Comparison of ENCODE assay signal across 11 cellular contexts in the genomic region with DNA sequence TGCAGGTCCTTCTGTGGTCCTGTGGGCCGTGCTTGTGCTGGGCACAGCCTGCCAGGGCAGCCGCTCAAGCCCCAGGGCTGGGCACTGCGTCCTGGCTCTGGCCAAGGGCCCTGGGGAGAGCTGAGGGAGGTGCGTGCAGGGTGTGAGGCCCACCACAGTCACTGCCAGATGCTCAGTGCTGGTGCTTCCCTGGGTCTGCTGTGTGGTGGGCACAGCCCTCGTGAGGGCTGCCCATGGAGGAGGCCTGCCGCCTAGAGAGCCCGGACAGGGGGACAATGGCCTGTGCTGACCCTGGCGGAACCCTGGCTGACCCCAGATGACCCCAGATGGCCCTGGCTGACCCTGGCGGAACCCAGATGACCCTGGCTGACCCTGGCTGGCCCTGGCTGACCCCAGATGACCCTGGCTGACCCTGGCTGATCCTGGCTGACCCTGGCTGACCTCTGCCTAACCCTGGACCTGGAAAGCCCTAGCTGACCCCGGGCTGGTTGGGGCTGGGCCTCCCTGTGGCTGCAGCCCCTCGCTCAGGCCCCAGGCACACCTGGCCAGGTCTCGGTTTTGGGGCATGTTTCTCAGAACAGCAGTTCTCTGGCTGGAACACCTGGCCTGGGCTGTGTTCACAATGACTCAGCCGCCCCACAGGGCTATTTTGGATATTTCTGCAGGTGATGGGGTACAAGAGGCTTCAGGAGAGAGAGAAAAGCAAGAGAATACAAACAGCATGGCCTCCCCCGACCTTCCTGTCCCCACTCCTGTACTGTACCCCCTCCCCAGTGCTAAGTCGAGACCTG. TPM values are rescaled to one million over a fixed set of nuclear protein-coding genes. Genes with fewer than 3 reads are reported as not detected.
DNase-seq lines count a peak whose midpoint lies in the region; ATAC-seq and TF ChIP-seq lines count a peak whose summit lies in the region.
"Had no signal": no experiment of that assay in that cellular context is flagged by ENCODE, and none has a peak within 500 bp of the region (broad histone marks: within the 10 kb centered on the region; RNA-seq: fewer than 3 reads in every experiment).

No MANE protein-coding gene starts in this region.

- ATAC-seq in GM18511 (IDR thresholded peaks at IDR 0.05; ENCODE audit: unreplicated experiment) (peak; percentile 48), GM21737 (IDR thresholded peaks at IDR 0.05; ENCODE audit: unreplicated experiment) (peak; percentile 33)

- H3K36me3 ChIP-seq in mucosa of rectum (ENCODE audit: control insufficient read depth in 2 of 2, insufficient read depth in 2 of 2, low read length in 2 of 2), result no peaks in the 10 kb centered on the region
- no peaks in the 10 kb centered on the region for H3K36me3 ChIP-seq in esophagus squamous epithelium
- H3K36me3 ChIP-seq in mesendoderm (ENCODE audit: control insufficient read depth, insufficient read depth, low read length), result no peaks in the 10 kb centered on the region

- H3K79me1 ChIP-seq in mesendoderm (ENCODE audit: low read length), result no peaks in the 10 kb centered on the region

- H3K27me3 ChIP-seq in mucosa of rectum (ENCODE audit: control insufficient read depth in 2 of 2, insufficient read depth in 2 of 2, low read length in 2 of 2), result no peaks in the 10 kb centered on the region
- peaks cover 0 to 4% (median 0%) of the 10 kb centered on the region in 4 donors for H3K27me3 ChIP-seq in esophagus squamous epithelium
- no peaks in the 10 kb centered on the region for H3K27me3 ChIP-seq in mesendoderm (ENCODE audit: insufficient read depth, low read length, poor library complexity)

- no peak overlapping the region for H4K8ac ChIP-seq in mesendoderm (ENCODE audit: low read depth, low read length)

- H3K9me3 ChIP-seq in mucosa of rectum (ENCODE audit: control insufficient read depth in 2 of 2, low read length in 2 of 2) (no peaks in the 10 kb centered on the region), esophagus squamous epithelium (no peaks in the 10 kb centered on the region)
- H3K9me3 ChIP-seq: Caco-2 had no signal

- no peak overlapping the region for H3K18ac ChIP-seq in mesendoderm (ENCODE audit: low read length)

- no peak overlapping the region for H3K4me2 ChIP-seq in mesendoderm (ENCODE audit: low read length)

- H3K4me1 ChIP-seq in mucosa of rectum (ENCODE audit: control insufficient read depth in 2 of 2, insufficient read depth in 2 of 2, low read length in 2 of 2), result peaks cover 0 to 4% of the 10 kb centered on the region in 2 donors
- H3K4me1 ChIP-seq in esophagus squamous epithelium, result no peaks in the 10 kb centered on the region
- no peaks in the 10 kb centered on the region for H3K4me1 ChIP-seq in mesendoderm (ENCODE audit: control insufficient read depth, low read depth, low read length)
- H3K4me1 ChIP-seq: Caco-2 had no signal

- peaks cover 5% of the 10 kb centered on the region for H3K36me3 Mint-ChIP-seq in IgD-negative memory B cell
- H3K36me3 Mint-ChIP-seq: activated naive CD4-positive, alpha-beta T cell treated with anti-CD3 and anti-CD28 coated beads, Interleukin-2, amount 10 ng/mL, durations not matched to agents 7 days and 5 days had no signal

- no peaks in the 10 kb centered on the region for H3K27me3 Mint-ChIP-seq in IgD-negative memory B cell

- no peak overlapping the region for H3K23ac ChIP-seq in mesendoderm (ENCODE audit: low read length)

- DNase-seq in activated CD4-positive, alpha-beta T cell treated with anti-CD3 and anti-CD28 coated beads, Interleukin-2, amount 50 U/mL, for 1 hour, result no peak
- no peak for DNase-seq in esophagus squamous epithelium (lab: John Stamatoyannopoulos, UW)
- DNase-seq in mesendoderm, result no peak
- DNase-seq in NCI-H1105 (lab: John Stamatoyannopoulos, UW), result no peak
- DNase-seq: activated naive CD4-positive, alpha-beta T cell treated with anti-CD3 and anti-CD28 coated beads, Interleukin-2, amount 10 ng/mL, durations not matched to agents 7 days and 5 days; effector CD8-positive, alpha-beta T cell had no signal

- WGBS in esophagus squamous epithelium, 2 donors, result 40% methylated on average over 1 of the region's 15 CpGs; no CpG with 5 or more reads in 1 of the 2 donors
- no CpG with 5 or more reads among the region's 15 CpGs for WGBS in mesendoderm (ENCODE audit: extremely low coverage, insufficient coverage, low lambda C conversion rate)

- no peak overlapping the region for H2AK5ac ChIP-seq in mesendoderm (ENCODE audit: low read length)

- TF ChIP-seq POLR2A in esophagus squamous epithelium (IDR thresholded peaks at IDR 0.05), result no peak

- no peak overlapping the region for H3K4ac ChIP-seq in mesendoderm (ENCODE audit: low read depth, low read length)

- H3K4me1 Mint-ChIP-seq in IgD-negative memory B cell, result peaks cover 31 to 43% (median 38%) of the 10 kb centered on the region in 3 donors
- H3K4me1 Mint-ChIP-seq: activated naive CD4-positive, alpha-beta T cell treated with anti-CD3 and anti-CD28 coated beads, Interleukin-2, amount 10 ng/mL, durations not matched to agents 7 days and 5 days had no signal

- H3K9ac ChIP-seq in mucosa of rectum (ENCODE audit: low read depth in 1 of 2, low read length in 2 of 2) (no peak overlapping the region), mesendoderm (ENCODE audit: low read length) (no peak overlapping the region)

- H2BK120ac ChIP-seq in mesendoderm (ENCODE audit: low read depth, low read length), result no peak overlapping the region

- H3K4me3 Mint-ChIP-seq in IgD-negative memory B cell, result peak overlapping the region in 3 of 4 donors; percentile 9 to 82 (median 68)
- H3K4me3 Mint-ChIP-seq: activated naive CD4-positive, alpha-beta T cell treated with anti-CD3 and anti-CD28 coated beads, Interleukin-2, amount 10 ng/mL, durations not matched to agents 7 days and 5 days had no signal

- TF ChIP-seq CTCF in esophagus squamous epithelium (IDR thresholded peaks at IDR 0.05), result no peak

- intact Hi-C loops in esophagus squamous epithelium (cut with DNase I), result no loop called here

- H3K4me3 ChIP-seq in mucosa of rectum (ENCODE audit: low read length in 2 of 2), result no peak overlapping the region
- no peak overlapping the region for H3K4me3 ChIP-seq in esophagus squamous epithelium
- no peak overlapping the region for H3K4me3 ChIP-seq in mesendoderm (ENCODE audit: low read length)

- peaks cover 0 to 3% (median 0%) of the 10 kb centered on the region in 3 donors for H3K9me3 Mint-ChIP-seq in IgD-negative memory B cell
- H3K9me3 Mint-ChIP-seq: activated naive CD4-positive, alpha-beta T cell treated with anti-CD3 and anti-CD28 coated beads, Interleukin-2, amount 10 ng/mL, durations not matched to agents 7 days and 5 days had no signal

- H3K56ac ChIP-seq in mesendoderm (ENCODE audit: low read length), result no peak overlapping the region

- H3K27ac Mint-ChIP-seq in IgD-negative memory B cell, result peak overlapping the region; percentile 79 to 99 (median 96)
- H3K27ac Mint-ChIP-seq: activated naive CD4-positive, alpha-beta T cell treated with anti-CD3 and anti-CD28 coated beads, Interleukin-2, amount 10 ng/mL, durations not matched to agents 7 days and 5 days had no signal

- H3K79me2 ChIP-seq in mesendoderm (ENCODE audit: control insufficient read depth, insufficient read depth, low read length), result no peaks in the 10 kb centered on the region

- no peak overlapping the region for H2BK15ac ChIP-seq in mesendoderm (replicated peaks; ENCODE audit: low read depth)

- H2BK5ac ChIP-seq in mesendoderm (ENCODE audit: low read length), result no peak overlapping the region

- H4K5ac ChIP-seq in mesendoderm (ENCODE audit: low read length), result no peak overlapping the region

- H3K27ac ChIP-seq in mucosa of rectum (ENCODE audit: low read depth in 2 of 2, low read length in 2 of 2), result peak overlapping the region; percentile 70 to 91
- peak overlapping the region in 1 of 4 donors; percentile 69 for H3K27ac ChIP-seq in esophagus squamous epithelium
- H3K27ac ChIP-seq in mesendoderm (ENCODE audit: low read depth, low read length), result no peak overlapping the region

RNA-seq across cellular contexts. Expression of a gene that starts 55.4 kb away (rescaled TPM):
- polyA plus RNA-seq in IgD-negative memory B cell, result 5.5 TPM
- total RNA-seq in esophagus squamous epithelium, result 1 to 10 TPM in 3 of 4 donors, under 1 TPM in 1; 0.61 to 2.1 (median 1.6) TPM
- 0.06 TPM for polyA plus RNA-seq in mesendoderm (2013, experiment 1 of 2)
- polyA plus RNA-seq in mesendoderm (2013, experiment 2 of 2), result 0.04 TPM
- total RNA-seq: Caco-2 had no signal
